Comparison of ENCODE assay signal across 8 cellular contexts in the genomic region with DNA sequence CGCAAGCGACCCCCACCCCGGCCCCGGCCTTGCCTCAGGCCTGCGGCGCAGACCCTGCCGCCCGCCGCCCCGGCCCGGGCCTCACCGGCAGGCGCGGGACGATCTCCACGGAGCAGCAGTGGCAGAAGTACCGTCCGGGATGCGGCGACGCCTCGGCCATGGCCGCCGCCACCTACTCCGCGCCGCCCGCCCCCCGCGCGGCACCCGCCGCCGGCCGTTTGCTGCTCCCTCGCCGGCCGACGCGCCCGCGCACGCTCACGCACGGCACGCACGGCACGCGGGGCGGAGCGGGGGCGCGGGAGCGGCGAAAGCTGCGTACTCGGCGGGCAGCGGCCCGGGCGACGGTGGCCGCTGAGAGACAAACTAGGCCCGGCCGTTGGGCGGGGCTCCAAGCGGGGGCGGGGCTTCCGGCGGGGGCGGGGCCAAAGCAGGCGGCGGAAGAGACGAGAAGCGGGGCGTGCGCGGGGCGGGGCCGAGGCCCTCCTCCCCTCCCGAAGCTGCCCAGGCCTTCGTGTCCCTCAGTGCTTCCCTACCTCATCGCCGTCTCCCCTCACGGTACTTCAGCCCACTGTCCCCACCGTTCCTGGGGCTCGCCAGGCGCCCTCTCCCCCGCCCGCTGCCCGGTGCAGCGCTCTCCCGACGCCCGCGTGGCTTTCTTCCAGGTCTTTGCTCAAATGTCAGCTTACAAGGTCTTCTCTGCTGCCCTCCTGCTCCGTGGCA. TPM values are rescaled to one million over a fixed set of nuclear protein-coding genes. Genes with fewer than 3 reads are reported as not detected.
DNase-seq lines count a peak whose midpoint lies in the region; ATAC-seq and TF ChIP-seq lines count a peak whose summit lies in the region.

A gene (minus strand): TSS at position 253 of the 720 bp plus-strand sequence. CDS start 93 bp downstream, at position 160.

- POLR2A ChIA-PET in naive thymus-derived CD4-positive, alpha-beta T cell (lab: Charles Lee) = interaction anchor here (0.6 to 1.8 kb wide), 9 partner anchors 16 to 606 kb away, joined by 3 to 11 read pairs (median 5); a partner anchor contains a TSS

- H3K79me2 ChIP-seq in fibroblast of lung (ENCODE audit: control insufficient read depth, insufficient read depth, low read length) = peaks cover 48% of the 10 kb centered on the region

- peaks cover 0 to 2% (median 0%) of the 10 kb centered on the region in 5 donors for H3K27me3 Mint-ChIP-seq in naive thymus-derived CD4-positive, alpha-beta T cell
- H3K27me3 Mint-ChIP-seq in stimulated activated memory B cell treated with anti-CD40 and anti-IgM and Interleukin-4, amounts not matched to agents 10 μg/mL and 1 μg/mL and 100 μg/mL, for 72 hours = no peaks in the 10 kb centered on the region

- intact Hi-C loops in naive thymus-derived CD4-positive, alpha-beta T cell (cut with micrococcal nuclease) = loop anchor here (1.0 to 10.0 kb wide), 9 partner anchors 17 to 742 kb away; a partner anchor contains a TSS

- CTCF ChIA-PET in naive thymus-derived CD4-positive, alpha-beta T cell (lab: Charles Lee) = interaction anchor here (0.8 to 1.3 kb wide), 3 partner anchors 71 to 200 kb away, joined by 3 to 7 read pairs (median 4); no protein-coding TSS in a partner anchor

- peaks cover 4% of the 10 kb centered on the region for H3K36me3 ChIP-seq in fibroblast of lung (ENCODE audit: control insufficient read depth, insufficient read depth, low read length)
- H3K36me3 ChIP-seq in naive thymus-derived CD4-positive, alpha-beta T cell (ENCODE audit: control insufficient read depth in 2 of 3, insufficient read depth in 3 of 3, low read length in 3 of 3) = peaks cover 0 to 28% (median 0%) of the 10 kb centered on the region in 3 experiments

- peak within 1 kb of the TSS; percentile 95 to 99 (median 98) for H3K4me3 Mint-ChIP-seq in naive thymus-derived CD4-positive, alpha-beta T cell
- H3K4me3 Mint-ChIP-seq in stimulated activated memory B cell treated with anti-CD40 and anti-IgM and Interleukin-4, amounts not matched to agents 10 μg/mL and 1 μg/mL and 100 μg/mL, for 72 hours = peak within 1 kb of the TSS; percentile 98

- H3K9ac ChIP-seq in fibroblast of lung (ENCODE audit: insufficient read depth, low read length) = peak within 1 kb of the TSS; percentile 73

- no peaks in the 10 kb centered on the region for H3K9me3 ChIP-seq in fibroblast of lung (ENCODE audit: control insufficient read depth, insufficient read depth, low read depth, low read length)
- H3K9me3 ChIP-seq in naive thymus-derived CD4-positive, alpha-beta T cell (ENCODE audit: control insufficient read depth in 2 of 3, low read length in 3 of 3) = no peaks in the 10 kb centered on the region

- peak within 1 kb of the TSS; percentile 58 to 80 (median 70) for H3K4me3 ChIP-seq in fibroblast of lung (replicated peaks in 1 of 4; ENCODE audit: control extremely low read depth in 1 of 4, insufficient read depth in 1 of 4, low read depth in 3 of 4, low read length in 4 of 4)
- peak within 1 kb of the TSS; percentile 92 for H3K4me3 ChIP-seq in naive thymus-derived CD4-positive, alpha-beta T cell (ENCODE audit: low read length)

- peak within 1 kb of the TSS; percentile 73 for H2AFZ ChIP-seq in fibroblast of lung (ENCODE audit: low read length)

- ATAC-seq in GM21723 (IDR thresholded peaks at IDR 0.05; ENCODE audit: unreplicated experiment) = peak; percentile 40
- ATAC-seq in naive thymus-derived CD4-positive, alpha-beta T cell = peak; percentile 78
- peak; percentile 79 for ATAC-seq in stimulated activated memory B cell treated with anti-CD40 and anti-IgM and Interleukin-4, amounts not matched to agents 10 μg/mL and 1 μg/mL and 100 μg/mL, for 72 hours

- peaks cover 3% of the 10 kb centered on the region for H4K20me1 ChIP-seq in fibroblast of lung (ENCODE audit: control insufficient read depth, extremely low read depth, insufficient read depth, low read length)

- peak; percentile 49 for DNase-seq in DMS 273 treated with DMSO at 0.1 percent for 48 hours (lab: John Stamatoyannopoulos, UW)
- peak; percentile 91 for DNase-seq in LHCN-M2 (ENCODE audit: low read depth)
- DNase-seq in RPMI7951 (ENCODE audit: low read depth) = peak; percentile 90
- DNase-seq in activated T-helper 1 cell treated with anti-CD3 and anti-CD28 coated beads, Interleukin-2, amount 50 U/mL, for 16 hours (ENCODE audit: low read depth in 1 of 2, low spot score in 1 of 2) = peak; percentile 92 to 97
- DNase-seq in fibroblast of lung (ENCODE audit: low read depth in 2 of 2) = peak; percentile 87 to 91
- peak; percentile 83 to 92 (median 88) for DNase-seq in naive thymus-derived CD4-positive, alpha-beta T cell

- no peaks in the 10 kb centered on the region for H3K27me3 ChIP-seq in fibroblast of lung (ENCODE audit: control insufficient read depth, insufficient read depth, low read length)
- no peaks in the 10 kb centered on the region for H3K27me3 ChIP-seq in naive thymus-derived CD4-positive, alpha-beta T cell (ENCODE audit: control insufficient read depth in 2 of 2, insufficient read depth in 2 of 2, low read length in 2 of 2)

- H3K4me1 ChIP-seq in fibroblast of lung (ENCODE audit: control insufficient read depth, extremely low read depth, insufficient read depth, low read length) = peaks cover 4% of the 10 kb centered on the region
- peaks cover 27 to 30% of the 10 kb centered on the region in 2 donors for H3K4me1 ChIP-seq in naive thymus-derived CD4-positive, alpha-beta T cell (ENCODE audit: control insufficient read depth in 2 of 2, insufficient read depth in 2 of 2, low read length in 2 of 2)

- peak within 1 kb of the TSS; percentile 81 for H3K27ac ChIP-seq in fibroblast of lung (ENCODE audit: insufficient read depth, low read length)
- H3K27ac ChIP-seq in naive thymus-derived CD4-positive, alpha-beta T cell (ENCODE audit: low read depth, low read length) = peak within 1 kb of the TSS; percentile 96

- H3K27ac Mint-ChIP-seq in naive thymus-derived CD4-positive, alpha-beta T cell = peak within 1 kb of the TSS; percentile 93 to 98 (median 97)
- H3K27ac Mint-ChIP-seq in stimulated activated memory B cell treated with anti-CD40 and anti-IgM and Interleukin-4, amounts not matched to agents 10 μg/mL and 1 μg/mL and 100 μg/mL, for 72 hours = peak within 1 kb of the TSS; percentile 99

- peaks cover 20 to 40% (median 32%) of the 10 kb centered on the region in 7 donors for H3K4me1 Mint-ChIP-seq in naive thymus-derived CD4-positive, alpha-beta T cell
- peaks cover 61% of the 10 kb centered on the region for H3K4me1 Mint-ChIP-seq in stimulated activated memory B cell treated with anti-CD40 and anti-IgM and Interleukin-4, amounts not matched to agents 10 μg/mL and 1 μg/mL and 100 μg/mL, for 72 hours

- peaks cover 0 to 3% (median 0%) of the 10 kb centered on the region in 11 donors for H3K9me3 Mint-ChIP-seq in naive thymus-derived CD4-positive, alpha-beta T cell
- H3K9me3 Mint-ChIP-seq in stimulated activated memory B cell treated with anti-CD40 and anti-IgM and Interleukin-4, amounts not matched to agents 10 μg/mL and 1 μg/mL and 100 μg/mL, for 72 hours = no peaks in the 10 kb centered on the region

- peaks cover 0 to 5% (median 0%) of the 10 kb centered on the region in 5 donors for H3K36me3 Mint-ChIP-seq in naive thymus-derived CD4-positive, alpha-beta T cell
- peaks cover 13% of the 10 kb centered on the region for H3K36me3 Mint-ChIP-seq in stimulated activated memory B cell treated with anti-CD40 and anti-IgM and Interleukin-4, amounts not matched to agents 10 μg/mL and 1 μg/mL and 100 μg/mL, for 72 hours

- no peak for TF ChIP-seq CTCF in fibroblast of lung (conservative IDR thresholded peaks at IDR 0.05 in 1 of 2, IDR thresholded peaks at IDR 0.05 in 1 of 2; ENCODE audit: low read depth in 1 of 2, low read length in 2 of 2)

- H3K4me2 ChIP-seq in fibroblast of lung (ENCODE audit: extremely low read depth, insufficient read depth, low read length) = peak within 1 kb of the TSS; percentile 90

RNA-seq across cellular contexts. Expression of the gene that starts here (rescaled TPM):
- total RNA-seq in LHCN-M2 (2014; rRNA removed) (73.6 and 88.4 TPM in 2 replicates), fibroblast of lung (12.1 and 18.0 TPM in 2 replicates)
- 50.6 TPM for polyA plus RNA-seq in LHCN-M2 (2012)
- total RNA-seq in RPMI7951 (2014; rRNA removed; shearing (Covaris generic)) = 29.3 and 48.7 TPM in 2 replicates
- polyA plus RNA-seq in fibroblast of lung = 7.8 and 10.7 TPM in 2 replicates
- 23.5 and 35.0 TPM in 2 replicates for polyA plus RNA-seq in fibroblast of lung (2012)
- 9.1 and 10.1 TPM in 2 replicates for polyA minus RNA-seq in fibroblast of lung (ENCODE audit: low replicate concordance)
- 100 to 1,000 TPM in 3 of 5 experiments, 10 to 100 TPM in 2; 75.1 to 110 (median 101) TPM for total RNA-seq in naive thymus-derived CD4-positive, alpha-beta T cell
- 10 to 100 TPM; 55.3 to 70.3 TPM for polyA plus RNA-seq in naive thymus-derived CD4-positive, alpha-beta T cell

Comparison
In these comparisons a context has a peak if more than half of its experiments do, and no peak if none do; other contexts are left out.
1. Peak in every context shown above with its lines: DNase-seq, ATAC-seq, H3K4me3 ChIP-seq and H3K27ac ChIP-seq.